15 cellular contexts compared by ENCODE assay signal in the genomic region with DNA sequence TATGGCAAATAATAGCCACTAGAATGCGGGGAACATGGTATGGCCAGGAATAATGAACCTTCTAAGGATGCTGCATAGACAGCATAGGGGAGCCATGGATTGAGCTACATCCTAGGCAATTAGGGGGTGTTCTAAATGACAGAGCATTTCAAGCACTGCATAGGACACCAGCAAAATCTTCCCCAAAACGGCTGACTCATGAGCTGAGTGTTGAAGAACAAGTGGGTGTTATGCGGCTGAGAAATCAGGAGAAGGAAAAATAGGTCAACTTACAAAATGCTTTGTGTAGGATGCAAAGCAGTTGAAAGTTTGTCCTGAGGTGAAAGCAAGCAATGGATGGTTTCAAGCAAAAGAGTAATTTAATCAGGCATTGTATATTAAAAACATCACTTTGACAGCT.
DNase-seq lines count a peak whose midpoint lies in the region; ATAC-seq and TF ChIP-seq lines count a peak whose summit lies in the region.
"Had no signal": no experiment of that assay in that cellular context is flagged by ENCODE, and none has a peak within 500 bp of the region (broad histone marks: within the 10 kb centered on the region; RNA-seq: fewer than 3 reads in every experiment).

No MANE protein-coding gene starts in this region.

- no peaks in the 10 kb centered on the region for H3K79me2 ChIP-seq in GM23248 (ENCODE audit: insufficient read depth)

- peaks cover 2% of the 10 kb centered on the region for H3K9me3 ChIP-seq in GM23248 (ENCODE audit: low read depth)

- no peak overlapping the region for H3K4me2 ChIP-seq in GM23248 (ENCODE audit: unreplicated experiment)
- H3K4me2 ChIP-seq: BLaER1 treated with 17β-estradiol and CSF1 and Interleukin-3, amounts not matched to agents 10 nM and 100 nM had no signal

- peaks cover 10 to 22% of the 10 kb centered on the region in 2 donors for H3K9me3 Mint-ChIP-seq in effector memory CD8-positive, alpha-beta T cell

- H3K4me1 ChIP-seq in GM23248 (ENCODE audit: insufficient read depth) = no peaks in the 10 kb centered on the region
- H3K4me1 ChIP-seq: BLaER1 treated with 17β-estradiol and CSF1 and Interleukin-3, amounts not matched to agents 10 nM and 100 nM had no signal

- no peaks in the 10 kb centered on the region for H3K36me3 Mint-ChIP-seq in effector memory CD8-positive, alpha-beta T cell (ENCODE audit: insufficient read depth)
- H3K36me3 Mint-ChIP-seq: CD8-positive, alpha-beta T cell had no signal

- no peak overlapping the region for H3K27ac ChIP-seq in GM23248
- H3K27ac ChIP-seq: BLaER1 treated with 17β-estradiol and CSF1 and Interleukin-3, amounts not matched to agents 10 nM and 100 nM had no signal

- H3K36me3 ChIP-seq in GM23248 (ENCODE audit: low read depth) = no peaks in the 10 kb centered on the region
- H3K36me3 ChIP-seq: BLaER1 treated with 17β-estradiol and CSF1 and Interleukin-3, amounts not matched to agents 10 nM and 100 nM had no signal

- ATAC-seq in effector memory CD8-positive, alpha-beta T cell (replicated peaks) = no peak
- ATAC-seq in HG03039 (IDR thresholded peaks at IDR 0.05; ENCODE audit: unreplicated experiment) = no peak
- ATAC-seq: CD8-positive, alpha-beta T cell had no signal

- no peaks in the 10 kb centered on the region for H4K20me1 ChIP-seq in GM23248 (ENCODE audit: insufficient read depth)
- H4K20me1 ChIP-seq: BLaER1 treated with 17β-estradiol and CSF1 and Interleukin-3, amounts not matched to agents 10 nM and 100 nM had no signal

- H3K27me3 ChIP-seq in GM23248 (replicated peaks; ENCODE audit: insufficient read depth) = no peaks in the 10 kb centered on the region
- H3K27me3 ChIP-seq: BLaER1 treated with 17β-estradiol and CSF1 and Interleukin-3, amounts not matched to agents 10 nM and 100 nM had no signal

- no peaks in the 10 kb centered on the region for H3K4me1 Mint-ChIP-seq in effector memory CD8-positive, alpha-beta T cell (ENCODE audit: low read depth in 2 of 2)
- H3K4me1 Mint-ChIP-seq: B cell had no signal

- no peak overlapping the region for H3K4me3 Mint-ChIP-seq in effector memory CD8-positive, alpha-beta T cell
- H3K4me3 Mint-ChIP-seq: B cell; CD8-positive, alpha-beta T cell; H9 had no signal

- H3K9ac ChIP-seq in GM23248 = no peak overlapping the region
- H3K9ac ChIP-seq: BLaER1 treated with 17β-estradiol and CSF1 and Interleukin-3, amounts not matched to agents 10 nM and 100 nM had no signal

- H3F3A ChIP-seq in GM23248 (ENCODE audit: insufficient read depth) = no peaks in the 10 kb centered on the region

- H3K27me3 Mint-ChIP-seq in effector memory CD8-positive, alpha-beta T cell = no peaks in the 10 kb centered on the region
- H3K27me3 Mint-ChIP-seq: B cell had no signal

- H3K27ac Mint-ChIP-seq in effector memory CD8-positive, alpha-beta T cell = no peak overlapping the region
- H3K27ac Mint-ChIP-seq: B cell; CD8-positive, alpha-beta T cell; H9 had no signal

- no peak overlapping the region for H3K4me3 ChIP-seq in GM23248
- H3K4me3 ChIP-seq in fibroblast of mammary gland (ENCODE audit: control insufficient read depth, low read depth, low read length) = no peak overlapping the region
- H3K4me3 ChIP-seq: BLaER1 treated with 17β-estradiol and CSF1 and Interleukin-3, amounts not matched to agents 10 nM and 100 nM had no signal

- no peak overlapping the region for H2AFZ ChIP-seq in GM23248

- TF ChIP-seq CTCF in fibroblast of mammary gland (conservative IDR thresholded peaks at IDR 0.05; ENCODE audit: control insufficient read depth, insufficient read depth, low read depth, low read length) = no peak

- in situ Hi-C loops in GM23248 (cut with MboI) = no loop called here

- H3K9me2 ChIP-seq in GM23248 (ENCODE audit: insufficient read depth) = no peaks in the 10 kb centered on the region

- peak; percentile 17 for DNase-seq in GM23248
- DNase-seq in fibroblast of mammary gland (ENCODE audit: low read depth) = peak; percentile 30
- peak; percentile 37 for DNase-seq in occipital lobe (lab: John Stamatoyannopoulos, UW)
- no peak for DNase-seq in NCI-H1048 (lab: John Stamatoyannopoulos, UW)
- no peak for DNase-seq in effector memory CD8-positive, alpha-beta T cell
- DNase-seq in NCI-H2227 (lab: John Stamatoyannopoulos, UW; ENCODE audit: unreplicated experiment) = no peak
- DNase-seq: 8988T; Calu3; CD8-positive, alpha-beta T cell; DMS79 treated with DMSO at 0.1 percent for 48 hours; GF-D8; H9 had no signal

- WGBS in GM23248 (ENCODE audit: low coverage in 1 of 2, low lambda C conversion rate in 2 of 2, missing lambda C conversion rate in 2 of 2), 2 experiments = 31 to 48% methylated on average over 3 of the region's 3 CpGs

Comparison
In these comparisons a context has a peak if more than half of its experiments do, and no peak if none do; other contexts are left out.
1. DNase-seq: peak in GM23248 (single experiment), fibroblast of mammary gland (single experiment) and occipital lobe (single experiment); none in NCI-H1048 (single experiment), effector memory CD8-positive, alpha-beta T cell (0 of 3) and NCI-H2227 (single experiment).